8 cellular contexts compared by ENCODE assay signal in the genomic region with DNA sequence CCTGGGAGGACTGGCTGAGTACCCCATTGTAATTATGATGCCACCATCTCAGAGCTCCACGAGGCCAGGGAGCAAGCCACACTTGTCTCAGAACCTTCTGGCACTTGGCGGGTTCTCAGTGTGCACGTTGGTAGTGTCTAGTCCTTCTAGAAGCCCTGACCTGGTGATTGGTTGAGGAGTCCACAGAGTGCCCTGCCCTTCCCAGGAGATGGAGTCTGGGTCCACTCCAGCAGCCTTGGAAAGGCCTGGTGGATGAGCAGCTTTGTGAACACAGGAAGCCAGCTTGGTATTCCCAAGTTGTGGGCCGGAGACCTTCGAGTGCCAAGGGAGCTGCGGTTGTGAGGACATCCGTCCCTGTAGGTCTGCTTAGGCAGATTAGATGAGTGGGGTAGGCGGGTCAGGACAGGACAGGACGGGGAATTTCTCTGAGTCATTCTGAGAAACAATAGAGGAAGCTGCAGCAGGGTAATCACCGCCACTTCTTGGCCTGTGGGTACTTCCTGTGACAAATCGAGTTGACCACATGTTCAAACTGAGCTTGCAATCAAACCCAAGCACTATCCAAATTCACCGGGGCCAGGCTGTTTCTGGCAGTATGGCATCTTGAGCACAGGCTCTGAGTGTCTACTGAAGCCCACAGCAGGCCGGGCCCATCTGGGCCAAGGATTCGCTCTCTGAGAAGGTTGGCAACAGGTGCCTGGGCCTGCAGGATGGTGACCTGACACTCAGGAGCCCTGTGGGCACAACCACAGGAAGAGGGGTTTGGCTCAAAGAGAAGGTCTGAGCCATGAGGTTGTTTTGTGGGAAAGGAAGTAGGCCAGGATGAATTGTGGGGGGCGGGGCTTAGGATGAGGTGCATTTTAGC.
DNase-seq lines count a peak whose midpoint lies in the region; ATAC-seq, FAIRE-seq and TF ChIP-seq lines count a peak whose summit lies in the region.

No MANE protein-coding gene starts in this region.

- SMC1A ChIA-PET in GM12878 (lab: Charles Lee; ENCODE audit: uncharacterized antibody, unreplicated experiment): interaction anchor here (0.6 to 2.2 kb wide), 9 partner anchors 9 to 672 kb away, joined by 3 to 9 read pairs (median 3); no protein-coding TSS in a partner anchor

- DNase-seq in COLO668 (lab: John Stamatoyannopoulos, UW; ENCODE audit: unreplicated experiment) (peak; percentile 13), HPDE6-E6E7 (ENCODE audit: extremely low spot score) (peak; percentile 96), T1000 (lab: John Stamatoyannopoulos, UW) (peak; percentile 79), GM12878 (ENCODE audit: low read depth, low spot score) (peak; percentile 98), D341Med (ENCODE audit: low spot score) (no peak)
- DNase-seq in stimulated activated CD8-positive, alpha-beta memory T cell treated with anti-CD3 and anti-CD28 coated beads, Interleukin-12 subunit alpha, Interleukin-12 subunit beta, amount 100 ng/mL, for 24 hours (ENCODE audit: extremely low read depth): peak; percentile 22

- CTCF ChIA-PET in GM12878 (lab: Yijun Ruan, JAX): interaction anchor here (0.6 to 2.2 kb wide), 5 partner anchors 9 to 71 kb away, joined by 3 to 8 read pairs (median 4); no protein-coding TSS in a partner anchor

- H3K9me3 ChIP-seq in GM12878 (replicated peaks; ENCODE audit: control insufficient read depth, insufficient read depth, low read length): no peaks in the 10 kb centered on the region; the same call in 2 of the 3 replicates

- peak overlapping the region; percentile 3 for H3K4me2 ChIP-seq in GM12878 (ENCODE audit: control insufficient read depth, insufficient read depth)

- intact Hi-C loops in GM12878 (cut with micrococcal nuclease; ENCODE audit: unreplicated experiment): loop anchor here (2.0 kb wide), 1 partner anchor 71 kb away; a partner anchor contains a TSS

- no peak for TF ChIP-seq RAD21 in GM12878 (IDR thresholded peaks at IDR 0.05; ENCODE audit: insufficient read depth, low read depth, low read length)

- H4K20me1 ChIP-seq in GM12878 (ENCODE audit: control insufficient read depth, insufficient read depth): no peaks in the 10 kb centered on the region

- H3K27me3 ChIP-seq in GM12878 (replicated peaks in 1 of 2; ENCODE audit: control insufficient read depth in 2 of 2, insufficient read depth in 2 of 2, low read length in 1 of 2) (no peaks in the 10 kb centered on the region), layer of hippocampus (ENCODE audit: control insufficient read depth, insufficient read depth, low read length) (no peaks in the 10 kb centered on the region)

- H3K4me1 ChIP-seq in GM12878 (ENCODE audit: control insufficient read depth, insufficient read depth, low read length): peaks cover 52% of the 10 kb centered on the region

- TF ChIP-seq CTCF in GM12878 (IDR thresholded peaks at IDR 0.05 in 2 of 3, conservative IDR thresholded peaks at IDR 0.05 in 1 of 3; ENCODE audit: control insufficient read depth in 2 of 3, extremely low read depth in 1 of 3, insufficient read depth in 1 of 3, low read depth in 3 of 3, low read length in 3 of 3): no peak

- WGBS in GM12878 (ENCODE audit: insufficient coverage, insufficient replicate concordance, low lambda C conversion rate, missing lambda C conversion rate): under 1% methylated on average over 15 of the region's 15 CpGs

- in situ Hi-C loops in GM12878 (cut with MboI): no loop called here

- RAD21 ChIA-PET in GM12878 (lab: Charles Lee; ENCODE audit: unreplicated experiment): interaction anchor here (0.6 to 1.7 kb wide), 4 partner anchors 10 to 306 kb away, joined by 3 to 4 read pairs (median 3); a partner anchor contains a TSS

- POLR2A ChIA-PET in GM12878 (lab: Charles Lee): interaction anchor here (1.6 kb wide), 1 partner anchor 72 kb away, joined by 5 read pairs; a partner anchor contains a TSS

- H3K36me3 ChIP-seq in GM12878 (ENCODE audit: control insufficient read depth in 2 of 2, insufficient read depth in 2 of 2, low read length in 1 of 2): no peaks in the 10 kb centered on the region; a peak in 1 of 4 replicates

- no peaks in the 10 kb centered on the region for H3K79me2 ChIP-seq in GM12878 (ENCODE audit: control insufficient read depth, insufficient read depth, low read length)

- H3K4me3 ChIP-seq in GM12878: no peak overlapping the region

- H2AFZ ChIP-seq in GM12878 (ENCODE audit: control insufficient read depth, low read depth, low read length): peak overlapping the region; percentile 46

- peak overlapping the region; percentile 61 for H3K9ac ChIP-seq in GM12878 (ENCODE audit: control insufficient read depth, insufficient read depth, low read length)

- peak; percentile 56 for TF ChIP-seq POLR2A in GM12878 (IDR thresholded peaks at IDR 0.05; ENCODE audit: low read depth, low read length)

- FAIRE-seq in GM12878 (lab: Jason Lieb, UNC): peak; percentile 89

- ATAC-seq in GM21390 (IDR thresholded peaks at IDR 0.05; ENCODE audit: unreplicated experiment): peak; percentile 97
- peak; percentile 97 for ATAC-seq in GM12878

- peak; percentile 87 to 95 for TF ChIP-seq EP300 in GM12878 (IDR thresholded peaks at IDR 0.05; ENCODE audit: borderline replicate concordance in 1 of 2, control insufficient read depth in 1 of 2, low read depth in 2 of 2, low read length in 2 of 2)

- H3K27ac ChIP-seq in GM12878 (ENCODE audit: control insufficient read depth, insufficient read depth): peak overlapping the region; percentile 95
- peak overlapping the region; percentile 42 for H3K27ac ChIP-seq in layer of hippocampus (ENCODE audit: low read depth, low read length)

- BruUV-seq in GM12878 (replicated peaks; lab: Mats Ljungman, UMichigan): TSS peak; percentile 60

TF ChIP-seq in GM12878, 131 proteins besides CTCF, POLR2A, EP300 and RAD21 (continues in another document):
- TF ChIP-seq IKZF2 (IDR thresholded peaks at IDR 0.05) (peak; percentile 95 to 97), RAD51 (IDR thresholded peaks at IDR 0.05) (peak; percentile 78), TAF1 (IDR thresholded peaks at IDR 0.05; ENCODE audit: borderline replicate concordance, low read depth, low read length) (no peak), YBX1 (IDR thresholded peaks at IDR 0.05) (no peak), NBN (IDR thresholded peaks at IDR 0.05) (peak; percentile 81), SPI1 (IDR thresholded peaks at IDR 0.05; ENCODE audit: borderline replicate concordance, insufficient read depth, low read depth, low read length) (peak; percentile 94), HDAC2 (IDR thresholded peaks at IDR 0.05) (no peak), MYB (IDR thresholded peaks at IDR 0.05; ENCODE audit: borderline replicate concordance, low read depth, low read length) (no peak), CREM (IDR thresholded peaks at IDR 0.05; ENCODE audit: low read depth) (peak; percentile 86), SUPT20H (IDR thresholded peaks at IDR 0.05; ENCODE audit: borderline replicate concordance, control insufficient read depth, low read depth, low read length) (no peak), RBBP5 (conservative IDR thresholded peaks at IDR 0.05) (no peak), ZNF24 (IDR thresholded peaks at IDR 0.05) (no peak), ZNF217 (IDR thresholded peaks at IDR 0.05) (no peak), NFXL1 (IDR thresholded peaks at IDR 0.05; ENCODE audit: borderline replicate concordance) (no peak), ZBED1 (IDR thresholded peaks at IDR 0.05; ENCODE audit: borderline replicate concordance) (peak; percentile 68; the same call in 1 of the 2 replicates), MEF2B (IDR thresholded peaks at IDR 0.05; ENCODE audit: partially characterized antibody, poor library complexity, severe bottlenecking) (peak; percentile 53), WRNIP1 (IDR thresholded peaks at IDR 0.05; ENCODE audit: borderline replicate concordance, low read depth, low read length) (no peak; the same call in 1 of the 2 replicates), RFX5 (IDR thresholded peaks at IDR 0.05; ENCODE audit: low read depth, low read length) (no peak), EZH2 (IDR thresholded peaks at IDR 0.05; ENCODE audit: borderline replicate concordance, control insufficient read depth, low read depth, low read length) (no peak), PAX5 (IDR thresholded peaks at IDR 0.05; ENCODE audit: borderline replicate concordance, low read depth, low read length) (peak; percentile 86)
- TF ChIP-seq, protein P1, sequence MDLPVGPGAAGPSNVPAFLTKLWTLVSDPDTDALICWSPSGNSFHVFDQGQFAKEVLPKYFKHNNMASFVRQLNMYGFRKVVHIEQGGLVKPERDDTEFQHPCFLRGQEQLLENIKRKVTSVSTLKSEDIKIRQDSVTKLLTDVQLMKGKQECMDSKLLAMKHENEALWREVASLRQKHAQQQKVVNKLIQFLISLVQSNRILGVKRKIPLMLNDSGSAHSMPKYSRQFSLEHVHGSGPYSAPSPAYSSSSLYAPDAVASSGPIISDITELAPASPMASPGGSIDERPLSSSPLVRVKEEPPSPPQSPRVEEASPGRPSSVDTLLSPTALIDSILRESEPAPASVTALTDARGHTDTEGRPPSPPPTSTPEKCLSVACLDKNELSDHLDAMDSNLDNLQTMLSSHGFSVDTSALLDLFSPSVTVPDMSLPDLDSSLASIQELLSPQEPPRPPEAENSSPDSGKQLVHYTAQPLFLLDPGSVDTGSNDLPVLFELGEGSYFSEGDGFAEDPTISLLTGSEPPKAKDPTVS (IDR thresholded peaks at IDR 0.05; ENCODE audit: low read depth, low read length): no peak
- TF ChIP-seq, protein P2, sequence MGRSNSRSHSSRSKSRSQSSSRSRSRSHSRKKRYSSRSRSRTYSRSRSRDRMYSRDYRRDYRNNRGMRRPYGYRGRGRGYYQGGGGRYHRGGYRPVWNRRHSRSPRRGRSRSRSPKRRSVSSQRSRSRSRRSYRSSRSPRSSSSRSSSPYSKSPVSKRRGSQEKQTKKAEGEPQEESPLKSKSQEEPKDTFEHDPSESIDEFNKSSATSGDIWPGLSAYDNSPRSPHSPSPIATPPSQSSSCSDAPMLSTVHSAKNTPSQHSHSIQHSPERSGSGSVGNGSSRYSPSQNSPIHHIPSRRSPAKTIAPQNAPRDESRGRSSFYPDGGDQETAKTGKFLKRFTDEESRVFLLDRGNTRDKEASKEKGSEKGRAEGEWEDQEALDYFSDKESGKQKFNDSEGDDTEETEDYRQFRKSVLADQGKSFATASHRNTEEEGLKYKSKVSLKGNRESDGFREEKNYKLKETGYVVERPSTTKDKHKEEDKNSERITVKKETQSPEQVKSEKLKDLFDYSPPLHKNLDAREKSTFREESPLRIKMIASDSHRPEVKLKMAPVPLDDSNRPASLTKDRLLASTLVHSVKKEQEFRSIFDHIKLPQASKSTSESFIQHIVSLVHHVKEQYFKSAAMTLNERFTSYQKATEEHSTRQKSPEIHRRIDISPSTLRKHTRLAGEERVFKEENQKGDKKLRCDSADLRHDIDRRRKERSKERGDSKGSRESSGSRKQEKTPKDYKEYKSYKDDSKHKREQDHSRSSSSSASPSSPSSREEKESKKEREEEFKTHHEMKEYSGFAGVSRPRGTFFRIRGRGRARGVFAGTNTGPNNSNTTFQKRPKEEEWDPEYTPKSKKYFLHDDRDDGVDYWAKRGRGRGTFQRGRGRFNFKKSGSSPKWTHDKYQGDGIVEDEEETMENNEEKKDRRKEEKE (IDR thresholded peaks at IDR 0.05): no peak
